Comparison of ENCODE assay signal across 9 cellular contexts in genomic region chr1:201361652-201362504, GRCh38. TPM values are rescaled to one million over a fixed set of nuclear protein-coding genes. Genes with fewer than 3 reads are reported as not detected.
A peak's percentile ranks its signal among the peaks of the same experiment; 100 is the strongest.
DNase-seq lines count a peak whose midpoint lies in the region; ATAC-seq and TF ChIP-seq lines count a peak whose summit lies in the region.
"Had no signal": no experiment of that assay in that cellular context is flagged by ENCODE, and none has a peak within 500 bp of the region (broad histone marks: within the 10 kb centered on the region; RNA-seq: fewer than 3 reads in every experiment).

No MANE protein-coding gene starts in this region.

- DNase-seq in Caco-2 (peak; percentile 57 to 69), GOT3 (lab: John Stamatoyannopoulos, UW) (peak; percentile 81), OCI-M1 (lab: John Stamatoyannopoulos, UW) (peak; percentile 62), colonic mucosa (peak; percentile 38), vagina (ENCODE audit: extremely low spot score in 2 of 2) (no peak)
- DNase-seq: naive B cell had no signal

- CTCF ChIA-PET in Caco-2 (lab: Charles Lee): interaction anchor here (0.6 to 3.4 kb wide), 8 partner anchors 14 to 339 kb away, joined by 3 to 25 read pairs (median 9); partner anchors contain the start of gene KIF21B

- H3K27ac Mint-ChIP-seq in Caco-2 (ENCODE audit: unreplicated experiment): no peak overlapping the region

- H3K36me3 ChIP-seq in Caco-2 (ENCODE audit: control insufficient read depth, insufficient read depth, low read length) (no peaks in the 10 kb centered on the region), colonic mucosa (no peaks in the 10 kb centered on the region), liver (ENCODE audit: control insufficient read depth in 4 of 4, insufficient read depth in 3 of 4, low read depth in 1 of 4, low read length in 3 of 4) (no peaks in the 10 kb centered on the region), vagina (no peaks in the 10 kb centered on the region)

- H3K4me3 Mint-ChIP-seq in Caco-2 (ENCODE audit: unreplicated experiment): no peak overlapping the region
- H3K4me3 Mint-ChIP-seq: naive B cell had no signal

- ATAC-seq in HG03342 (IDR thresholded peaks at IDR 0.05; ENCODE audit: unreplicated experiment): no peak
- no peak for ATAC-seq in GM21423 (IDR thresholded peaks at IDR 0.05; ENCODE audit: unreplicated experiment)

- H3K4me3 ChIP-seq in Caco-2 (ENCODE audit: low read depth, low read length) (no peak overlapping the region), colonic mucosa (no peak overlapping the region), liver (ENCODE audit: low read depth in 1 of 3, low read length in 3 of 3) (no peak overlapping the region), vagina (no peak overlapping the region)

- TF ChIP-seq RAD21 in liver (IDR thresholded peaks at IDR 0.05): peak; percentile 83 to 90

- TF ChIP-seq POLR2A in vagina (IDR thresholded peaks at IDR 0.05): no peak

- intact Hi-C loops in Caco-2 (cut with micrococcal nuclease; ENCODE audit: unreplicated experiment): loop anchor here (1.0 to 5.0 kb wide), 4 partner anchors 14 to 108 kb away; no protein-coding TSS in a partner anchor
- intact Hi-C loops in colonic mucosa (cut with DNase I): loop anchor here (1.0 kb wide), 1 partner anchor 108 kb away; no protein-coding TSS in a partner anchor
- intact Hi-C loops in vagina (cut with DNase I): loop anchor here (5.0 kb wide), 1 partner anchor 110 kb away; no protein-coding TSS in a partner anchor

- H3K9ac ChIP-seq in colonic mucosa (ENCODE audit: low read depth in 2 of 2, low read length in 2 of 2) (no peak overlapping the region), liver (ENCODE audit: low read depth in 1 of 2, low read length in 2 of 2) (no peak overlapping the region)

- POLR2A ChIA-PET in Caco-2 (lab: Charles Lee): no interaction called here

- no peak overlapping the region for H3K27ac ChIP-seq in colonic mucosa
- no peak overlapping the region for H3K27ac ChIP-seq in liver (ENCODE audit: low read depth in 1 of 2, low read length in 2 of 2)
- H3K27ac ChIP-seq in vagina: no peak overlapping the region

- 44% methylated on average over 10 of the region's 10 CpGs for WGBS in liver

- H3K9me3 Mint-ChIP-seq in Caco-2 (ENCODE audit: unreplicated experiment): no peaks in the 10 kb centered on the region
- H3K9me3 Mint-ChIP-seq: naive B cell had no signal

- peaks cover 7% of the 10 kb centered on the region for H3K27me3 Mint-ChIP-seq in Caco-2 (ENCODE audit: insufficient read depth, unreplicated experiment)

- H3K36me3 Mint-ChIP-seq in Caco-2 (ENCODE audit: insufficient read depth, unreplicated experiment): no peaks in the 10 kb centered on the region
- H3K36me3 Mint-ChIP-seq: naive B cell had no signal

- no peaks in the 10 kb centered on the region for H3K9me3 ChIP-seq in Caco-2
- no peaks in the 10 kb centered on the region for H3K9me3 ChIP-seq in colonic mucosa
- no peaks in the 10 kb centered on the region for H3K9me3 ChIP-seq in liver (ENCODE audit: control insufficient read depth in 4 of 4, low read length in 3 of 4)
- no peaks in the 10 kb centered on the region for H3K9me3 ChIP-seq in vagina

- H3K27me3 ChIP-seq in Caco-2 (replicated peaks; ENCODE audit: control insufficient read depth, insufficient read depth, low read length) (no peaks in the 10 kb centered on the region), colonic mucosa (no peaks in the 10 kb centered on the region), liver (ENCODE audit: control insufficient read depth in 4 of 4, insufficient read depth in 4 of 4, low read length in 3 of 4) (no peaks in the 10 kb centered on the region), vagina (no peaks in the 10 kb centered on the region)

- peak; percentile 87 to 92 for TF ChIP-seq CTCF in Caco-2 (IDR thresholded peaks at IDR 0.05; ENCODE audit: insufficient read depth in 1 of 2, low read depth in 1 of 2, low read length in 1 of 2, severe bottlenecking in 1 of 2, unreplicated experiment in 1 of 2)
- TF ChIP-seq CTCF in colonic mucosa (IDR thresholded peaks at IDR 0.05): peak; percentile 84
- peak; percentile 78 for TF ChIP-seq CTCF in liver (IDR thresholded peaks at IDR 0.05; ENCODE audit: low read depth, low read length, missing input control)
- peak; percentile 50 to 71 (median 61) for TF ChIP-seq CTCF in vagina (IDR thresholded peaks at IDR 0.05)

- H3K4me1 ChIP-seq in Caco-2 (no peaks in the 10 kb centered on the region), colonic mucosa (no peaks in the 10 kb centered on the region), liver (ENCODE audit: control insufficient read depth in 4 of 4, insufficient read depth in 4 of 4, low read length in 3 of 4) (no peaks in the 10 kb centered on the region), vagina (peaks cover 5% of the 10 kb centered on the region)

- BruUV-seq in Caco-2 (replicated peaks; lab: Mats Ljungman, UMichigan): no TSS peak

- H3K4me1 Mint-ChIP-seq in Caco-2 (ENCODE audit: low read depth, unreplicated experiment): no peaks in the 10 kb centered on the region
- H3K4me1 Mint-ChIP-seq: naive B cell had no signal

TF ChIP-seq in liver, 16 proteins besides CTCF, POLR2A, EP300 and RAD21:
- no peak for TF ChIP-seq GABPA (IDR thresholded peaks at IDR 0.05 in 1 of 2, conservative IDR thresholded peaks at IDR 0.05 in 1 of 2)
- no peak for TF ChIP-seq NR2F2 (IDR thresholded peaks at IDR 0.05)
- no peak for TF ChIP-seq RXRA (IDR thresholded peaks at IDR 0.05)
- no peak for TF ChIP-seq MAX (IDR thresholded peaks at IDR 0.05)
- no peak for TF ChIP-seq YY1 (IDR thresholded peaks at IDR 0.05)
- TF ChIP-seq REST (IDR thresholded peaks at IDR 0.05): no peak
- no peak for TF ChIP-seq EGR1 (IDR thresholded peaks at IDR 0.05; ENCODE audit: low read depth in 2 of 2)
- TF ChIP-seq FOXA2 (IDR thresholded peaks at IDR 0.05): no peak
- no peak for TF ChIP-seq FOXA1 (IDR thresholded peaks at IDR 0.05)
- no peak for TF ChIP-seq SP1 (IDR thresholded peaks at IDR 0.05)
- no peak for TF ChIP-seq TAF1 (conservative IDR thresholded peaks at IDR 0.05)
- TF ChIP-seq ZBTB33 (IDR thresholded peaks at IDR 0.05): no peak
TF ChIP-seq in liver: peak in this region for 0.

RNA-seq across cellular contexts. Expression of gene TNNT2, which starts 15.6 kb away (rescaled TPM):
- total RNA-seq in Caco-2 (2022) (5.9 and 7.3 TPM in 2 replicates), colonic mucosa (1 to 10 TPM; 2.4 to 4.2 TPM), liver (under 1 TPM; 0.17 to 0.28 TPM), vagina (9.8 TPM)
- polyA plus RNA-seq in liver: under 1 TPM in 1 of 2 donors, not detected in 1; 0.25 TPM

RNA-seq across cellular contexts. Expression of gene LAD1, which starts 37.2 kb away (rescaled TPM):
- total RNA-seq in Caco-2 (2022): 77.2 and 80.5 TPM in 2 replicates
- 100 to 1,000 TPM; 160 to 280 TPM for total RNA-seq in colonic mucosa
- 1 to 10 TPM; 3.4 to 4.6 TPM for total RNA-seq in liver
- polyA plus RNA-seq in liver: 10 to 100 TPM; 12.5 to 13.7 TPM
- total RNA-seq in vagina: 91.8 TPM

RNA-seq across cellular contexts. Expression of gene TNNI1, which starts 59.7 kb away (rescaled TPM):
- not detected in 2 replicates for total RNA-seq in Caco-2 (2022)
- not detected for total RNA-seq in colonic mucosa
- under 1 TPM in 1 of 2 donors, not detected in 1; 0.75 TPM for total RNA-seq in liver
- polyA plus RNA-seq in liver: under 1 TPM; 0.01 to 0.46 TPM
- not detected for total RNA-seq in vagina

Comparison
In these comparisons a context has a peak if more than half of its experiments do, and no peak if none do; other contexts are left out.
1. DNase-seq: peak in Caco-2 (2 of 2), GOT3 (single experiment), OCI-M1 (single experiment) and colonic mucosa (single experiment); none in vagina (0 of 2).
2. RNA of gene LAD1, which starts 37.2 kb away (total RNA-seq): 160 to 280 TPM in colonic mucosa, 91.8 TPM in vagina (single experiment) and 77.2 to 80.5 TPM in Caco-2; 3.4 to 4.6 TPM in liver; every median in the first group is over 10 times any median in the second.
3. Peak in every context shown above with its lines, with median percentiles within 50 percentile points of each other: CTCF ChIP-seq.